19 cellular contexts compared by ENCODE assay signal in the genomic region with DNA sequence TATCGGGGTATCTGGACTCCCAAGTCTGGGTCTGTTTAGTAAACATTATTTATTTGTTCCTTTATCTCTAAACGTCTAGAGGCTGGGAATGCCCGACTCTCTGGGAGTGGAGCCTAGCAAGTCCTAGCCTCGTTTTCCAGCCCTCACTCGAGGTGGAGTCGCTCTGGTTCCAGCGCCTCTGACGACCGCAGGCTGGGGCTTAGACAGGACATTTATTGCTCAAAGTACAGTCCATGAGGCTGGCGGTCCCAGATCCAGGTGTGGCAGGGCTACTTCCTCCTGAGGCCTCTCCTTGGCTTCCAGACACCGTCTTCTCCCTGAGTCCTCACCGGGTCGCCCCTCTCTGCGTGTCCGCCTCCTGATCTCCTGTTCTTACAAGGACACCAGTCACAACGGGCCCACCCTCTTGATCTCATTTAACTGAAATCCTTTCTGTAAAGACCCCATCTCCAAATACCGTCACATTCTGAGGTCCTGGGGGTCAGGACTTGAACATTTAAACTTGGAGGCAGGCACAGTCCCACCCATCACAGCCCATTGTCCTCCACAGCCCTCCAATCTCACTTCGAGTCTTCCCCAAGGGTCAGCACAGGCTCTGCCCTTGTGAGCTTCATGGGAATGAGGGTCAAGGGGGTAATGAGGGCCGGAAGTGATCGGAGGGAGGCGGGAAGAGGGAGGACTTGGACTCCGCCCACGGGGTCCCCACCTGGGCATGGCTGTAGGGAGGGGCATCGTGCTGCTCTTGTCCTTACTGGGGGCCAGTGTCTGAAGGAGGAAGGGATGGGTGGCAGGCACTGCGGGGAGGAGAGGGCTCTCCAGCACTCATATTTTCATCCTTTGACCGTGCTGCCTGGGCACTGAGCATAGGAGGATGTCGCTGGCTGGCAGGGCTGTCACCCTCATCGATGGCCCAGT.
"Had no signal": no experiment of that assay in that cellular context is flagged by ENCODE, and none has a peak within 500 bp of the region (broad histone marks: within the 10 kb centered on the region; RNA-seq: fewer than 3 reads in every experiment).

No MANE protein-coding gene starts in this region.

- H3K9ac ChIP-seq: KMS-11 had no signal

- DNase-seq: activated CD4-positive, alpha-beta T cell treated with anti-CD3 and anti-CD28 coated beads for 48 hours; activated CD4-positive, alpha-beta T cell treated with anti-CD3 and anti-CD28 coated beads, Interleukin-2, amount 50 U/mL, for 4 hours; activated CD4-positive, CD25-positive, alpha-beta regulatory T cell treated with anti-CD3 and anti-CD28 coated beads, Interleukin-2, amount 50 U/mL, for 72 hours; activated CD8-positive, alpha-beta T cell treated with anti-CD3 and anti-CD28 coated beads, Interleukin-2, amount 10 ng/mL, durations not matched to agents 7 days and 5 days; activated effector memory CD4-positive, alpha-beta T cell treated with Interleukin-2 at 50 U/mL for 16 hours; activated naive CD4-positive, alpha-beta T cell; activated T-cell treated with anti-CD3 and anti-CD28 coated beads, Interleukin-2, amount 50 U/mL, for 24 hours; central memory CD4-positive, alpha-beta T cell; NCI-H1092; NCI-H1417 treated with DMSO at 0.1 percent for 48 hours; NCI-H2029 treated with DMSO at 0.1 percent for 48 hours; NCI-H510A treated with DMSO at 0.1 percent for 48 hours; PC-3; T-cell; T-helper 2 cell; T1000 had no signal

- H3K4me3 ChIP-seq: breast epithelium, SK-N-MC had no signal

- H3K36me3 ChIP-seq: breast epithelium had no signal

- H3K4me1 ChIP-seq: breast epithelium had no signal

- H3K9me3 ChIP-seq: breast epithelium had no signal

- H3K27ac ChIP-seq: breast epithelium, KMS-11, SK-N-MC had no signal
